ENCODE assay signal across 29 cellular contexts in genomic region chr7:123455965-123456364, GRCh38.
"Had no signal": no experiment of that assay in that cellular context is flagged by ENCODE, and none has a peak within 500 bp of the region (broad histone marks: within the 10 kb centered on the region; RNA-seq: fewer than 3 reads in every experiment).

No MANE protein-coding gene starts in this region.

- H3K27ac Mint-ChIP-seq: activated CD4-positive, alpha-beta T cell treated with anti-CD3 and anti-CD28 coated beads, Interleukin-2, amount 10 ng/mL, durations not matched to agents 7 days and 5 days; activated CD8-positive, alpha-beta T cell treated with anti-CD3 and anti-CD28 coated beads for 36 hours; activated naive CD8-positive, alpha-beta T cell; activated T-helper 17 cell treated with anti-CD3 and anti-CD28 coated beads, Interleukin-2, amount 50 U/mL, for 72 hours; dendritic cell treated with granulocyte-macrophage colony-stimulating factor and Interleukin-4, amounts not matched to agents 40 ng/mL and 50 ng/mL, for 4 days; endodermal cell; WTC11 had no signal

- FAIRE-seq: astrocyte, frontal cortex had no signal

- H3K4me3 ChIP-seq: coronary artery, dorsolateral prefrontal cortex, heart left ventricle had no signal

- H3K27me3 Mint-ChIP-seq: activated CD4-positive, alpha-beta T cell treated with anti-CD3 and anti-CD28 coated beads, Interleukin-2, amount 10 ng/mL, durations not matched to agents 7 days and 5 days; central memory CD8-positive, alpha-beta T cell; dendritic cell treated with granulocyte-macrophage colony-stimulating factor and Interleukin-4, amounts not matched to agents 40 ng/mL and 50 ng/mL, for 4 days had no signal

- H3K27ac ChIP-seq: brain microvascular endothelial cell, coronary artery, dorsolateral prefrontal cortex, heart left ventricle had no signal

- H3K4me3 Mint-ChIP-seq: activated CD4-positive, alpha-beta T cell treated with anti-CD3 and anti-CD28 coated beads, Interleukin-2, amount 10 ng/mL, durations not matched to agents 7 days and 5 days; activated CD8-positive, alpha-beta T cell treated with anti-CD3 and anti-CD28 coated beads for 36 hours; activated naive CD8-positive, alpha-beta T cell; activated T-cell treated with anti-CD3 and anti-CD28 coated beads, Interleukin-2, amount 50 U/mL, for 4 hours; activated T-helper 17 cell treated with anti-CD3 and anti-CD28 coated beads, Interleukin-2, amount 50 U/mL, for 72 hours; central memory CD8-positive, alpha-beta T cell; dendritic cell treated with granulocyte-macrophage colony-stimulating factor and Interleukin-4, amounts not matched to agents 40 ng/mL and 50 ng/mL, for 4 days; endodermal cell; WTC11 had no signal

- H3K4me1 Mint-ChIP-seq: activated CD4-positive, alpha-beta T cell treated with anti-CD3 and anti-CD28 coated beads, Interleukin-2, amount 10 ng/mL, durations not matched to agents 7 days and 5 days; activated T-helper 17 cell treated with anti-CD3 and anti-CD28 coated beads, Interleukin-2, amount 50 U/mL, for 72 hours; central memory CD8-positive, alpha-beta T cell; endodermal cell; WTC11 had no signal

- H3K36me3 ChIP-seq: brain microvascular endothelial cell, heart left ventricle had no signal

- DNase-seq: activated CD4-positive, alpha-beta T cell treated with anti-CD3 and anti-CD28 coated beads for 1 hour; activated CD4-positive, alpha-beta T cell treated with anti-CD3 and anti-CD28 coated beads for 4 hours; activated CD4-positive, alpha-beta T cell treated with anti-CD3 and anti-CD28 coated beads, Interleukin-2, amount 10 ng/mL, durations not matched to agents 7 days and 5 days; activated CD4-positive, alpha-beta T cell treated with anti-CD3 and anti-CD28 coated beads, Interleukin-2, amount 50 U/mL, for 48 hours; activated CD8-positive, alpha-beta memory T cell treated with anti-CD3 and anti-CD28 coated beads for 24 hours; activated CD8-positive, alpha-beta T cell treated with anti-CD3 and anti-CD28 coated beads for 36 hours; activated effector memory CD4-positive, alpha-beta T cell treated with Interleukin-2 at 50 U/mL for 16 hours; activated gamma-delta T cell treated with Interleukin-2 at 50 U/mL for 16 hours; activated naive CD4-positive, alpha-beta T cell treated with anti-CD3 and anti-CD28 coated beads, Interleukin-2, amount 50 U/mL, for 16 hours; activated naive CD4-positive, alpha-beta T cell treated with Interleukin-2 at 50 U/mL for 16 hours; activated T-cell treated with anti-CD3 and anti-CD28 coated beads, Interleukin-2, amount 50 U/mL, for 4 hours; amniotic stem cell; anterior cingulate cortex; brain microvascular endothelial cell; dorsolateral prefrontal cortex; effector memory CD4-positive, alpha-beta T cell; endodermal cell; foreskin fibroblast; glutamatergic neuron; heart left ventricle; T-helper 2 cell had no signal

- H3K36me3 Mint-ChIP-seq: activated naive CD8-positive, alpha-beta T cell had no signal
